ENCODE assay signal across 2 cellular contexts in the genomic region with DNA sequence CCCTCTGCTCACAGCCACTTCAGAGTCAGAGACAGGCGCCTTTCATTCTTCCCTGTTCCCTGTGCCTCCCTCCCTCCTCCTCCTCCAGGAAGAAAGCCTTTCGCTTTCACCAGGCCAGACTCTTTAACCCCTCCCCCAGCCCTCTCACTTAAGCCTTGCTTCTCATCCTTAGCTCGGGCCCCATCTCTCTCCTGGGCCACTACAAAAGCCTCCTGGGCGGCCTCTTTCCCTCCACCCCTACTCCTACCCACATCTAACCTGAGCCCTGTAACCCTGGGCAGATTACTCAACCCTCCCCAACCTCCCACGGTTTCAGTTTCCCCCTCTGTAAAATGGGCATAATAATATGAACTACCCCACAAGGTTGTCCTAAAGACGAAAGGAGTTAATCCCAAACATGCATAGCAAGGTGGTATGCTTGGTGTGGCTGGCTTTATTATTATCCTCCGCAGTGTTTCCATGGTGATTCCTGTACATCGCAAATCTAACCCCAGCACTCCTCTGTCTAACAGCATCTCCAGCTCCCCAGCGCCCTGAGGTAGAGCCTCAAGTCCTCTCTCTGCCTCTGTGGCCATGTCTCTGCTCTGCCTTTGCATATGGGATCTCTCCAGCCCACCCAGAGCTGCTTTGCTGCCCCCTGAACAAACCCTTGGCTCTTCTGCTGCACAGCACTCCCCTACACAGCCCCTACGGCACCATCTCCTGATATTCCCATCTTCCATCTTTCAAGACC.
A peak's percentile ranks its signal among the peaks of the same experiment; 100 is the strongest.
TF ChIP-seq lines count a peak whose summit lies in the region.

No MANE protein-coding gene starts in this region.

TF ChIP-seq in HEK293, 187 proteins besides CTCF, POLR2A, EP300 and RAD21:
- TF ChIP-seq EGR2 (tag by site-specific recombination; IDR thresholded peaks at IDR 0.05; ENCODE audit: low read depth) = peak; percentile 52
- TF ChIP-seq ZNF221 (tag by site-specific recombination; IDR thresholded peaks at IDR 0.05; ENCODE audit: borderline replicate concordance) = no peak
- no peak for TF ChIP-seq ZNF274 (IDR thresholded peaks at IDR 0.05; ENCODE audit: low read length)
- no peak for TF ChIP-seq ZNF274 (tag by site-specific recombination; IDR thresholded peaks at IDR 0.05; ENCODE audit: borderline replicate concordance)
- TF ChIP-seq ZFHX2 (tag by site-specific recombination; conservative IDR thresholded peaks at IDR 0.05) = peak; percentile 54
- no peak for TF ChIP-seq ZNF239 (tag by site-specific recombination; IDR thresholded peaks at IDR 0.05)
- no peak for TF ChIP-seq ZNF121 (tag by site-specific recombination; IDR thresholded peaks at IDR 0.05)
- no peak for TF ChIP-seq ZNF623 (tag by site-specific recombination; IDR thresholded peaks at IDR 0.05)
- TF ChIP-seq PRDM1 (tag by site-specific recombination; IDR thresholded peaks at IDR 0.05) = 0 out of 2 replicates have a peak, but pooled peaks have one; percentile 12
- TF ChIP-seq, protein P1, sequence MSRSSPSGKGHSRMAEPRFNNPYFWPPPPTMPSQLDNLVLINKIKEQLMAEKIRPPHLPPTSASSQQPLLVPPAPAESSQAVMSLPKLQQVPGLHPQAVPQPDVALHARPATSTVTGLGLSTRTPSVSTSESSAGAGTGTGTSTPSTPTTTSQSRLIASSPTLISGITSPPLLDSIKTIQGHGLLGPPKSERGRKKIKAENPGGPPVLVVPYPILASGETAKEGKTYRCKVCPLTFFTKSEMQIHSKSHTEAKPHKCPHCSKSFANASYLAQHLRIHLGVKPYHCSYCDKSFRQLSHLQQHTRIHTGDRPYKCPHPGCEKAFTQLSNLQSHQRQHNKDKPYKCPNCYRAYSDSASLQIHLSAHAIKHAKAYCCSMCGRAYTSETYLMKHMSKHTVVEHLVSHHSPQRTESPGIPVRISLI (tag by site-specific recombination; IDR thresholded peaks at IDR 0.05) = no peak
- no peak for TF ChIP-seq ZNF747 (tag by site-specific recombination; IDR thresholded peaks at IDR 0.05)

TF ChIP-seq in HepG2, 621 proteins besides CTCF, POLR2A, EP300 and RAD21:
- no peak for TF ChIP-seq ZSCAN22 (CRISPR knock-in tag; IDR thresholded peaks at IDR 0.05)
- TF ChIP-seq, protein P2, sequence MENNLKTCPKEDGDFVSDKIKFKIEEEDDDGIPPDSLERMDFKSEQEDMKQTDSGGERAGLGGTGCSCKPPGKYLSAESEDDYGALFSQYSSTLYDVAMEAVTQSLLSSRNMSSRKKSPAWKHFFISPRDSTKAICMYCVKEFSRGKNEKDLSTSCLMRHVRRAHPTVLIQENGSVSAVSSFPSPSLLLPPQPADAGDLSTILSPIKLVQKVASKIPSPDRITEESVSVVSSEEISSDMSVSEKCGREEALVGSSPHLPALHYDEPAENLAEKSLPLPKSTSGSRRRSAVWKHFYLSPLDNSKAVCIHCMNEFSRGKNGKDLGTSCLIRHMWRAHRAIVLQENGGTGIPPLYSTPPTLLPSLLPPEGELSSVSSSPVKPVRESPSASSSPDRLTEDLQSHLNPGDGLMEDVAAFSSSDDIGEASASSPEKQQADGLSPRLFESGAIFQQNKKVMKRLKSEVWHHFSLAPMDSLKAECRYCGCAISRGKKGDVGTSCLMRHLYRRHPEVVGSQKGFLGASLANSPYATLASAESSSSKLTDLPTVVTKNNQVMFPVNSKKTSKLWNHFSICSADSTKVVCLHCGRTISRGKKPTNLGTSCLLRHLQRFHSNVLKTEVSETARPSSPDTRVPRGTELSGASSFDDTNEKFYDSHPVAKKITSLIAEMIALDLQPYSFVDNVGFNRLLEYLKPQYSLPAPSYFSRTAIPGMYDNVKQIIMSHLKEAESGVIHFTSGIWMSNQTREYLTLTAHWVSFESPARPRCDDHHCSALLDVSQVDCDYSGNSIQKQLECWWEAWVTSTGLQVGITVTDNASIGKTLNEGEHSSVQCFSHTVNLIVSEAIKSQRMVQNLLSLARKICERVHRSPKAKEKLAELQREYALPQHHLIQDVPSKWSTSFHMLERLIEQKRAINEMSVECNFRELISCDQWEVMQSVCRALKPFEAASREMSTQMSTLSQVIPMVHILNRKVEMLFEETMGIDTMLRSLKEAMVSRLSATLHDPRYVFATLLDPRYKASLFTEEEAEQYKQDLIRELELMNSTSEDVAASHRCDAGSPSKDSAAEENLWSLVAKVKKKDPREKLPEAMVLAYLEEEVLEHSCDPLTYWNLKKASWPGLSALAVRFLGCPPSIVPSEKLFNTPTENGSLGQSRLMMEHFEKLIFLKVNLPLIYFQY (CRISPR knock-in tag; IDR thresholded peaks at IDR 0.05; ENCODE audit: borderline replicate concordance) = no peak
- 0 out of 2 replicates have a peak, but pooled peaks have one; percentile 21 for TF ChIP-seq ZNF629 (CRISPR knock-in tag; conservative IDR thresholded peaks at IDR 0.05)
